In the genomic region with DNA sequence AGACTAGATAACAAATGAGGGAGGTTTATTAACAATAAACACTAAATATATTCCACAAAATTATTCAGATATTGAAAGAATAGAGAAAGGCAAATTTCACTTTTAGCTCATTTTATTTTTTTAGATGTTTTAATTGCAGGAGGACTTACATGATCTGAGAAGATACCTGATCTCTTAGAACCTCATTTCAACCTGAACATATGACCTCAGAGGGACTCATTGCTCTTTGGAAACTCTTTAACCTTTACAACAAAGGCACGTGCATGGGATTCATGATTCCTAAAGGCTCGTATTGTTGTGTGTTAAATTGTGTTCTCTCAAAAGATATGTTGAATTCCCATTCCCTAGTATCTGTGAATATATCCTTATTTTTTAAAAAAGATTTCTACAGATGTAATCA, we compare ENCODE assay signal across 27 cellular contexts. TPM values are rescaled to one million over a fixed set of nuclear protein-coding genes. Genes with fewer than 3 reads are reported as not detected.
A peak's percentile ranks its signal among the peaks of the same experiment; 100 is the strongest.
DNase-seq lines count a peak whose midpoint lies in the region; ATAC-seq, FAIRE-seq and TF ChIP-seq lines count a peak whose summit lies in the region.
"Had no signal": no experiment of that assay in that cellular context is flagged by ENCODE, and none has a peak within 500 bp of the region (broad histone marks: within the 10 kb centered on the region; RNA-seq: fewer than 3 reads in every experiment).

No MANE protein-coding gene starts in this region.

- 1% methylated on average over 2 of the region's 2 CpGs for WGBS in HepG2 (ENCODE audit: low lambda C conversion rate)
- 72 to 82% (median 81%) methylated on average over 2 of the region's 2 CpGs for WGBS in heart left ventricle, 4 donors

- H3K4me2 ChIP-seq in GM23338 = no peak overlapping the region
- H3K4me2 ChIP-seq in HepG2 (ENCODE audit: low read depth, low read length) = no peak overlapping the region

- H3K79me2 ChIP-seq in GM23338 (replicated peaks; ENCODE audit: insufficient read depth) (no peaks in the 10 kb centered on the region), HepG2 (ENCODE audit: insufficient read depth, low read length) (no peaks in the 10 kb centered on the region)

- ATAC-seq in activated CD4-positive, alpha-beta T cell treated with anti-CD3 and anti-CD28 coated beads for 36 hours = no peak
- no peak for ATAC-seq in GM23338
- ATAC-seq in activated CD8-positive, alpha-beta T cell treated with anti-CD3 and anti-CD28 coated beads for 36 hours = no peak
- ATAC-seq in naive thymus-derived CD4-positive, alpha-beta T cell = no peak
- ATAC-seq in HepG2 = no peak
- ATAC-seq in heart left ventricle = no peak
- ATAC-seq: left cardiac atrium, sciatic nerve had no signal

- no peaks in the 10 kb centered on the region for H3K9me3 Mint-ChIP-seq in activated CD4-positive, alpha-beta T cell treated with anti-CD3 and anti-CD28 coated beads for 36 hours (ENCODE audit: low read depth)
- H3K9me3 Mint-ChIP-seq in GM23338 = no peaks in the 10 kb centered on the region
- H3K9me3 Mint-ChIP-seq in activated CD8-positive, alpha-beta T cell treated with anti-CD3 and anti-CD28 coated beads for 36 hours = no peaks in the 10 kb centered on the region
- H3K9me3 Mint-ChIP-seq in naive thymus-derived CD4-positive, alpha-beta T cell = peaks cover 0 to 7% (median 0%) of the 10 kb centered on the region in 11 donors
- H3K9me3 Mint-ChIP-seq: HFFc6 had no signal

- intact Hi-C loops in activated CD4-positive, alpha-beta T cell treated with anti-CD3 and anti-CD28 coated beads for 36 hours (cut with DNase I, micrococcal nuclease) = loop anchor here in 1 of 2 experiments (5.0 kb wide), 1 partner anchor 36 kb away; a partner anchor contains a TSS
- intact Hi-C loops in activated CD8-positive, alpha-beta T cell treated with anti-CD3 and anti-CD28 coated beads for 36 hours (cut with micrococcal nuclease) = no loop called here
- intact Hi-C loops in naive thymus-derived CD4-positive, alpha-beta T cell (cut with micrococcal nuclease) = loop anchor here in 1 of 2 donors (2.0 to 5.0 kb wide), 2 partner anchors 19 to 49 kb away; no protein-coding TSS in a partner anchor
- intact Hi-C loops in HepG2 (cut with micrococcal nuclease; ENCODE audit: unreplicated experiment) (no loop called here), heart left ventricle (cut with DNase I) (no loop called here)

- H3K9me3 ChIP-seq in naive thymus-derived CD4-positive, alpha-beta T cell (ENCODE audit: control insufficient read depth in 2 of 3, low read length in 3 of 3) = no peaks in the 10 kb centered on the region
- no peaks in the 10 kb centered on the region for H3K9me3 ChIP-seq in HepG2 (ENCODE audit: low read length)
- peaks cover 0 to 4% (median 0%) of the 10 kb centered on the region in 12 donors for H3K9me3 ChIP-seq in heart left ventricle
- H3K9me3 ChIP-seq: prostate gland had no signal

- H3K4me1 Mint-ChIP-seq in activated CD4-positive, alpha-beta T cell treated with anti-CD3 and anti-CD28 coated beads for 36 hours = peaks cover 20% of the 10 kb centered on the region
- H3K4me1 Mint-ChIP-seq in GM23338 = peaks cover 6% of the 10 kb centered on the region
- peaks cover 17% of the 10 kb centered on the region for H3K4me1 Mint-ChIP-seq in activated CD8-positive, alpha-beta T cell treated with anti-CD3 and anti-CD28 coated beads for 36 hours (ENCODE audit: low read depth)
- peaks cover 13 to 26% (median 20%) of the 10 kb centered on the region in 7 donors for H3K4me1 Mint-ChIP-seq in naive thymus-derived CD4-positive, alpha-beta T cell

- H2AFZ ChIP-seq in GM23338 (peak overlapping the region; percentile 31; the same call in 1 of the 2 replicates), HepG2 (ENCODE audit: low read length) (no peak overlapping the region)

- H3K27ac ChIP-seq in GM23338 (ENCODE audit: low read depth) (no peak overlapping the region), HepG2 (ENCODE audit: extremely low read length, insufficient read depth, low read length) (no peak overlapping the region), heart left ventricle (no peak overlapping the region)
- no peak overlapping the region for H3K27ac ChIP-seq in naive thymus-derived CD4-positive, alpha-beta T cell (ENCODE audit: low read depth, low read length)
- H3K27ac ChIP-seq: prostate gland had no signal

- H3K36me3 ChIP-seq in GM23338 (ENCODE audit: insufficient read depth) (no peaks in the 10 kb centered on the region), HepG2 (replicated peaks in 1 of 2; ENCODE audit: control insufficient read depth in 1 of 2, insufficient read depth in 2 of 2, low read length in 2 of 2) (no peaks in the 10 kb centered on the region), heart left ventricle (no peaks in the 10 kb centered on the region)
- H3K36me3 ChIP-seq in naive thymus-derived CD4-positive, alpha-beta T cell (ENCODE audit: control insufficient read depth in 2 of 3, insufficient read depth in 3 of 3, low read length in 3 of 3) = no peaks in the 10 kb centered on the region
- H3K36me3 ChIP-seq: prostate gland had no signal

- H3K27me3 ChIP-seq in GM23338 (ENCODE audit: insufficient read depth) (no peaks in the 10 kb centered on the region), HepG2 (ENCODE audit: control insufficient read depth in 1 of 2, insufficient read depth in 2 of 2, low read length in 2 of 2) (no peaks in the 10 kb centered on the region), heart left ventricle (no peaks in the 10 kb centered on the region)
- H3K27me3 ChIP-seq in naive thymus-derived CD4-positive, alpha-beta T cell (ENCODE audit: control insufficient read depth in 2 of 2, insufficient read depth in 2 of 2, low read length in 2 of 2) = no peaks in the 10 kb centered on the region

- H3K4me1 ChIP-seq in GM23338 (ENCODE audit: insufficient read depth) = no peaks in the 10 kb centered on the region; the same call in 1 of the 2 replicates
- H3K4me1 ChIP-seq in naive thymus-derived CD4-positive, alpha-beta T cell (ENCODE audit: control insufficient read depth in 2 of 2, insufficient read depth in 2 of 2, low read length in 2 of 2) = no peaks in the 10 kb centered on the region
- no peaks in the 10 kb centered on the region for H3K4me1 ChIP-seq in HepG2 (ENCODE audit: insufficient read depth, low read length)
- H3K4me1 ChIP-seq in heart left ventricle = peaks cover 0 to 17% (median 0%) of the 10 kb centered on the region in 12 donors
- H3K4me1 ChIP-seq: prostate gland had no signal

- CTCF ChIA-PET in activated CD4-positive, alpha-beta T cell treated with anti-CD3 and anti-CD28 coated beads for 36 hours (lab: Charles Lee) = interaction anchor here (0.6 to 1.4 kb wide), 3 partner anchors 39 to 317 kb away, joined by 3 read pairs; no protein-coding TSS in a partner anchor
- CTCF ChIA-PET in activated CD8-positive, alpha-beta T cell treated with anti-CD3 and anti-CD28 coated beads for 36 hours (lab: Charles Lee) = interaction anchor here (0.9 kb wide), 1 partner anchor 112 kb away, joined by 3 read pairs; no protein-coding TSS in a partner anchor
- CTCF ChIA-PET in naive thymus-derived CD4-positive, alpha-beta T cell (lab: Charles Lee) = no interaction called here
- CTCF ChIA-PET in HepG2 (lab: Yijun Ruan, JAX; ENCODE audit: low intra/inter-chr PET ratio, low total read pairs) = no interaction called here

- FAIRE-seq in HepG2 (lab: Jason Lieb, UNC) = no peak
- FAIRE-seq: D721Med, endometrium, frontal cortex, RCC 7860 had no signal

- no peaks in the 10 kb centered on the region for H3K36me3 Mint-ChIP-seq in activated CD4-positive, alpha-beta T cell treated with anti-CD3 and anti-CD28 coated beads for 36 hours (ENCODE audit: low read depth)
- no peaks in the 10 kb centered on the region for H3K36me3 Mint-ChIP-seq in GM23338 (ENCODE audit: low read depth)
- no peaks in the 10 kb centered on the region for H3K36me3 Mint-ChIP-seq in activated CD8-positive, alpha-beta T cell treated with anti-CD3 and anti-CD28 coated beads for 36 hours (ENCODE audit: low read depth)
- H3K36me3 Mint-ChIP-seq in naive thymus-derived CD4-positive, alpha-beta T cell = peaks cover 0 to 16% (median 0%) of the 10 kb centered on the region in 5 donors

- TF ChIP-seq POLR2A in HepG2 (IDR thresholded peaks at IDR 0.05; ENCODE audit: insufficient read depth in 1 of 2, low read depth in 2 of 2, low read length in 2 of 2) (no peak), heart left ventricle (IDR thresholded peaks at IDR 0.05) (no peak)

- POLR2A ChIA-PET in activated CD4-positive, alpha-beta T cell treated with anti-CD3 and anti-CD28 coated beads for 36 hours (lab: Charles Lee) = no interaction called here
- POLR2A ChIA-PET in activated CD8-positive, alpha-beta T cell treated with anti-CD3 and anti-CD28 coated beads for 36 hours (lab: Charles Lee) = no interaction called here
- POLR2A ChIA-PET in naive thymus-derived CD4-positive, alpha-beta T cell (lab: Charles Lee) = no interaction called here
- POLR2A ChIA-PET in HepG2 (lab: Yijun Ruan, JAX) = no interaction called here

- no peaks in the 10 kb centered on the region for H3K27me3 Mint-ChIP-seq in activated CD4-positive, alpha-beta T cell treated with anti-CD3 and anti-CD28 coated beads for 36 hours
- H3K27me3 Mint-ChIP-seq in GM23338 (ENCODE audit: insufficient read depth, low read depth, poor library complexity) = no peaks in the 10 kb centered on the region
- H3K27me3 Mint-ChIP-seq in activated CD8-positive, alpha-beta T cell treated with anti-CD3 and anti-CD28 coated beads for 36 hours = no peaks in the 10 kb centered on the region
- no peaks in the 10 kb centered on the region for H3K27me3 Mint-ChIP-seq in naive thymus-derived CD4-positive, alpha-beta T cell
- H3K27me3 Mint-ChIP-seq: stimulated activated naive CD8-positive, alpha-beta T cell treated with anti-CD3 and anti-CD28 coated beads, Interleukin-15, amount 100 ng/mL, for 72 hours had no signal

- H3K9ac ChIP-seq in HepG2 (ENCODE audit: insufficient read depth, low read depth, low read length) = no peak overlapping the region

- no peak for TF ChIP-seq EP300 in HepG2 (IDR thresholded peaks at IDR 0.05; ENCODE audit: low read depth in 2 of 2, low read length in 2 of 2)
- TF ChIP-seq EP300 in HepG2 (CRISPR knock-in tag; IDR thresholded peaks at IDR 0.05; ENCODE audit: borderline replicate concordance) = no peak

- TF ChIP-seq RAD21 in HepG2 (CRISPR knock-in tag; IDR thresholded peaks at IDR 0.05) = no peak

- H3K27ac Mint-ChIP-seq in activated CD4-positive, alpha-beta T cell treated with anti-CD3 and anti-CD28 coated beads for 36 hours = peak overlapping the region; percentile 62
- H3K27ac Mint-ChIP-seq in GM23338 = 0 out of 2 replicates have a peak overlapping the region, but pooled peaks have one; percentile 16
- H3K27ac Mint-ChIP-seq in activated CD8-positive, alpha-beta T cell treated with anti-CD3 and anti-CD28 coated beads for 36 hours = peak overlapping the region; percentile 51
- H3K27ac Mint-ChIP-seq in naive thymus-derived CD4-positive, alpha-beta T cell = peak overlapping the region in 6 of 9 donors; percentile 10 to 83 (median 54)
- H3K27ac Mint-ChIP-seq: HFFc6 had no signal

- no peaks in the 10 kb centered on the region for H3F3A ChIP-seq in GM23338 (replicated peaks; ENCODE audit: low read depth)

- no peak overlapping the region for H3K4me3 ChIP-seq in GM23338
- H3K4me3 ChIP-seq in naive thymus-derived CD4-positive, alpha-beta T cell (ENCODE audit: low read length) = no peak overlapping the region
- H3K4me3 ChIP-seq in HepG2 (replicated peaks in 1 of 3; ENCODE audit: insufficient read depth in 1 of 3, low read depth in 2 of 3, low read length in 3 of 3) = no peak overlapping the region
- H3K4me3 ChIP-seq in heart left ventricle = no peak overlapping the region
- H3K4me3 ChIP-seq: prostate gland had no signal

- BruUV-seq in HepG2 (replicated peaks; lab: Mats Ljungman, UMichigan) = no TSS peak

- no peak for DNase-seq in activated CD4-positive, alpha-beta T cell treated with anti-CD3 and anti-CD28 coated beads for 36 hours
- no peak for DNase-seq in activated CD4-positive, alpha-beta T cell treated with anti-CD3 and anti-CD28 coated beads, Interleukin-2, amount 50 U/mL, for 48 hours
- DNase-seq in GM23338 (ENCODE audit: low spot score) (no peak), HepG2 (ENCODE audit: low spot score) (no peak), SKM-1 (lab: John Stamatoyannopoulos, UW; ENCODE audit: unreplicated experiment) (no peak), heart left ventricle (no peak)
- DNase-seq in activated CD8-positive, alpha-beta T cell treated with anti-CD3 and anti-CD28 coated beads for 36 hours = no peak
- no peak for DNase-seq in naive thymus-derived CD4-positive, alpha-beta T cell
- DNase-seq: 8988T; activated CD4-positive, CD25-positive, alpha-beta regulatory T cell; caudate nucleus; GOT3; HFFc6; left cardiac atrium; NCI-H1048; NCI-H1694; NCI-H2171; NCI-H510A; nucleus accumbens; SIG-M5; stimulated activated naive CD8-positive, alpha-beta T cell treated with anti-CD3 and anti-CD28 coated beads, Interleukin-15, amount 100 ng/mL, for 72 hours had no signal

- TF ChIP-seq CTCF in GM23338 (conservative IDR thresholded peaks at IDR 0.05; ENCODE audit: low read depth in 2 of 2) (no peak), HepG2 (CRISPR knock-in tag; IDR thresholded peaks at IDR 0.05) (no peak), heart left ventricle (IDR thresholded peaks at IDR 0.05) (no peak)
- TF ChIP-seq CTCF in activated CD8-positive, alpha-beta T cell treated with anti-CD3 and anti-CD28 coated beads for 36 hours (IDR thresholded peaks at IDR 0.05) = no peak

- H3K9me2 ChIP-seq in GM23338 (ENCODE audit: insufficient read depth) = no peaks in the 10 kb centered on the region; the same call in 1 of the 2 replicates

- H4K20me1 ChIP-seq in GM23338 (replicated peaks; ENCODE audit: insufficient read depth) (no peaks in the 10 kb centered on the region), HepG2 (ENCODE audit: insufficient read depth, low read length) (no peaks in the 10 kb centered on the region)

- in situ Hi-C loops in HepG2 (cut with HindIII; ENCODE audit: extremely low pct_ligation_motif_present, low pct_unique_long_range_greater_than_20kb) = no loop called here

- no peak overlapping the region for H3K4me3 Mint-ChIP-seq in activated CD4-positive, alpha-beta T cell treated with anti-CD3 and anti-CD28 coated beads for 36 hours
- H3K4me3 Mint-ChIP-seq in GM23338 = no peak overlapping the region
- H3K4me3 Mint-ChIP-seq in activated CD8-positive, alpha-beta T cell treated with anti-CD3 and anti-CD28 coated beads for 36 hours = peak overlapping the region; percentile 7
- peak overlapping the region in 6 of 10 donors; percentile 8 to 62 (median 28) for H3K4me3 Mint-ChIP-seq in naive thymus-derived CD4-positive, alpha-beta T cell
- H3K4me3 Mint-ChIP-seq: HFFc6 had no signal

RNA-seq across cellular contexts. Expression of a gene that starts 35.7 kb away (rescaled TPM):
- total RNA-seq in activated CD4-positive, alpha-beta T cell treated with anti-CD3 and anti-CD28 coated beads for 36 hours = 10 to 100 TPM; 27.7 to 33.6 TPM
- 2.4 and 4.6 TPM in 2 replicates for total RNA-seq in GM23338 (2014; rRNA removed; shearing (Covaris generic))
- polyA plus RNA-seq in GM23338 (2016; fragmentation: Nextera tagmentation; extraction: Ambion mirVana) = 1.1 and 1.2 TPM in 2 replicates
- 10 to 100 TPM; 61.6 to 64.5 TPM for total RNA-seq in activated CD8-positive, alpha-beta T cell treated with anti-CD3 and anti-CD28 coated beads for 36 hours
- total RNA-seq in naive thymus-derived CD4-positive, alpha-beta T cell = 100 to 1,000 TPM; 135 to 212 (median 159) TPM
- polyA plus RNA-seq in naive thymus-derived CD4-positive, alpha-beta T cell = 100 to 1,000 TPM in 1 of 2 donors, 10 to 100 TPM in 1; 66.9 to 121 TPM
- not detected in 2 replicates for total RNA-seq in HepG2 (2016; rRNA removed; fragmentation: Illumina TruSeq; extraction: Trizol)
- not detected in 2 replicates for total RNA-seq in HepG2 (2016; cell fraction: cytosol; rRNA removed; fragmentation: Illumina TruSeq; extraction: Trizol; ENCODE audit: low read depth)
- total RNA-seq in HepG2 (2016; cell fraction: insoluble cytoplasmic fraction; rRNA removed; fragmentation: Illumina TruSeq; extraction: Trizol) = not detected in 2 replicates
- total RNA-seq in HepG2 (2016; cell fraction: membrane; rRNA removed; fragmentation: Illumina TruSeq; extraction: Trizol) = not detected in 2 replicates
- total RNA-seq in HepG2 (2016; cell fraction: nucleus; rRNA removed; fragmentation: Illumina TruSeq; extraction: Trizol) = not detected in 2 replicates
- not detected in 2 replicates for polyA plus RNA-seq in HepG2 (2011; rRNA removed)
- not detected in 2 replicates for polyA plus RNA-seq in HepG2 (2011; cell fraction: cytosol; rRNA removed)
- polyA plus RNA-seq in HepG2 (2011; cell fraction: nucleus; rRNA removed) = not detected in 2 replicates
- polyA plus RNA-seq in HepG2 (2012) = not detected in 2 replicates
- polyA plus RNA-seq in HepG2 (2016; cell fraction: cytosol; fragmentation: Illumina TruSeq; extraction: Trizol; ENCODE audit: low read depth) = not detected in 2 replicates
- not detected in 2 replicates for polyA plus RNA-seq in HepG2 (2016; cell fraction: insoluble cytoplasmic fraction; fragmentation: Illumina TruSeq; extraction: Trizol; ENCODE audit: low read depth)
- polyA plus RNA-seq in HepG2 (2016; cell fraction: membrane; fragmentation: Illumina TruSeq; extraction: Trizol; ENCODE audit: low read depth) = not detected in 2 replicates
- not detected in 2 replicates for polyA plus RNA-seq in HepG2 (2016; cell fraction: nucleus; fragmentation: Illumina TruSeq; extraction: Trizol; ENCODE audit: insufficient read depth, low read depth)
- not detected in 2 replicates for polyA minus RNA-seq in HepG2 (2011; rRNA and poly(A)+ RNA removed; ENCODE audit: low replicate concordance)
- polyA minus RNA-seq in HepG2 (2011; cell fraction: cytosol; rRNA and poly(A)+ RNA removed) = not detected in 2 replicates
- not detected in 2 replicates for polyA minus RNA-seq in HepG2 (2011; cell fraction: nucleus; rRNA and poly(A)+ RNA removed)
- total RNA-seq in heart left ventricle = 10 to 100 TPM in 1 of 9 donors, 1 to 10 TPM in 6, under 1 TPM in 2; 0.69 to 16.5 (median 1.8) TPM
- polyA plus RNA-seq in heart left ventricle = under 1 TPM; 0.23 to 0.80 TPM

Comparison
In these comparisons a context has a peak if more than half of its experiments do, and no peak if none do; other contexts are left out.
1. H3K4me3 Mint-ChIP-seq: peak in activated CD8-positive, alpha-beta T cell treated with anti-CD3 and anti-CD28 coated beads for 36 hours (single experiment) and naive thymus-derived CD4-positive, alpha-beta T cell (6 of 10); none in activated CD4-positive, alpha-beta T cell treated with anti-CD3 and anti-CD28 coated beads for 36 hours (single experiment) and GM23338 (single experiment).
2. CTCF ChIA-PET loops: an anchor here in activated CD4-positive, alpha-beta T cell treated with anti-CD3 and anti-CD28 coated beads for 36 hours (0.6 to 1.4 kb wide) and activated CD8-positive, alpha-beta T cell treated with anti-CD3 and anti-CD28 coated beads for 36 hours (0.9 kb wide); none called in naive thymus-derived CD4-positive, alpha-beta T cell and HepG2.
3. Peak in every context shown above with its lines, with median percentiles within 50 percentile points of each other: H3K27ac Mint-ChIP-seq.